Comparison of ENCODE assay signal across 20 cellular contexts in the genomic region with DNA sequence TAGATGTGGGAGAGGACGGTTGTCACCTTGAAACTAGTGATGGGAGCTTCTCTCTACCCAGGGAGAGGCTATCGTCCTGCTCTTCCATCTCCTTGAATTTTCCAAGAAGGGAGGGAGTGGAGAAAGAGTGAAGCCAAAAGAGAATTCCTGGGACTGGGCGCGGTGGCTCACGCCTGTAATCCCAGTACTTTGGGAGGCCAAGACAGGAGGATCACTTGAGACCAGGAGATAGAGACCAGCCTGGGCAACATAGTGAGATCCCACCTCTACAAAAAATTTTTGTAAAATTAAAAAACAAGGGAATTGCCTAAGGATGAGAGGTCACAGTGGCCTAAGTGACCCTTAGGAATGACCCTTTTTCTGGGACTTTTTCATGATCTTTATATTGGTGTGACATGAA. TPM values are rescaled to one million over a fixed set of nuclear protein-coding genes. Genes with fewer than 3 reads are reported as not detected.
DNase-seq lines count a peak whose midpoint lies in the region; ATAC-seq, FAIRE-seq and TF ChIP-seq lines count a peak whose summit lies in the region.
"Had no signal": no experiment of that assay in that cellular context is flagged by ENCODE, and none has a peak within 500 bp of the region (broad histone marks: within the 10 kb centered on the region; RNA-seq: fewer than 3 reads in every experiment).

No MANE protein-coding gene starts in this region.

- H3K36me3 ChIP-seq in IMR-90 (ENCODE audit: control insufficient read depth, insufficient read depth, low read length) (no peaks in the 10 kb centered on the region), astrocyte (ENCODE audit: insufficient read depth, low read length) (no peaks in the 10 kb centered on the region), parathyroid adenoma (ENCODE audit: control insufficient read depth, insufficient read depth, low read length) (no peaks in the 10 kb centered on the region)
- H3K36me3 ChIP-seq: HAP-1 had no signal

- H3K27me3 ChIP-seq in IMR-90 (ENCODE audit: control insufficient read depth, insufficient read depth, low read length), result no peaks in the 10 kb centered on the region; the same call in 1 of the 2 replicates
- H3K27me3 ChIP-seq in astrocyte (ENCODE audit: insufficient read depth, low read length), result no peaks in the 10 kb centered on the region
- H3K27me3 ChIP-seq in parathyroid adenoma (ENCODE audit: control insufficient read depth, insufficient read depth, low read length), result no peaks in the 10 kb centered on the region

- BruUV-seq in IMR-90 (replicated peaks; lab: Mats Ljungman, UMichigan), result no TSS peak

- H3K36me3 Mint-ChIP-seq in activated naive CD4-positive, alpha-beta T cell treated with anti-CD3 and anti-CD28 coated beads for 36 hours (ENCODE audit: low read depth), result no peaks in the 10 kb centered on the region
- peaks cover 2% of the 10 kb centered on the region for H3K36me3 Mint-ChIP-seq in astrocyte (ENCODE audit: low read depth, unreplicated experiment)
- H3K36me3 Mint-ChIP-seq: CD4-positive, alpha-beta memory T cell had no signal

- H3K23ac ChIP-seq in IMR-90 (ENCODE audit: low read depth, low read length), result no peak overlapping the region

- H3K4me3 ChIP-seq in IMR-90 (ENCODE audit: insufficient read depth, low read depth, low read length) (no peak overlapping the region), astrocyte (ENCODE audit: insufficient read depth, low read depth, low read length) (no peak overlapping the region), parathyroid adenoma (ENCODE audit: low read depth, low read length) (no peak overlapping the region)
- H3K4me3 ChIP-seq: HAP-1 had no signal

- H3K27ac ChIP-seq in IMR-90 (ENCODE audit: insufficient read depth, low read length) (no peak overlapping the region), astrocyte (ENCODE audit: low read depth, low read length) (no peak overlapping the region), parathyroid adenoma (peak overlapping the region; percentile 33)

- 0 out of 2 replicates have a peak overlapping the region, but pooled peaks have one; percentile 29 for H3K4ac ChIP-seq in IMR-90 (ENCODE audit: low read depth, low read length)

- no peak overlapping the region for H2BK5ac ChIP-seq in IMR-90 (ENCODE audit: low read depth, low read length, poor library complexity, severe bottlenecking)

- no peak overlapping the region for H3K9ac ChIP-seq in IMR-90 (ENCODE audit: low read depth, low read length)
- H3K9ac ChIP-seq in astrocyte (ENCODE audit: low read length), result no peak overlapping the region
- H3K9ac ChIP-seq in parathyroid adenoma, result no peak overlapping the region

- intact Hi-C loops in activated naive CD4-positive, alpha-beta T cell treated with anti-CD3 and anti-CD28 coated beads for 36 hours (cut with micrococcal nuclease), result no loop called here
- intact Hi-C loops in IMR-90 (cut with micrococcal nuclease), result loop anchor here (10.0 kb wide), 1 partner anchor 390 kb away; no protein-coding TSS in a partner anchor

- TF ChIP-seq POLR2A in IMR-90 (IDR thresholded peaks at IDR 0.05; ENCODE audit: low read depth, low read length), result no peak

- no peak overlapping the region for H3K14ac ChIP-seq in IMR-90 (replicated peaks; ENCODE audit: low read depth, low read length)

- peak overlapping the region; percentile 62; the same call in 1 of the 2 replicates for H2BK120ac ChIP-seq in IMR-90 (ENCODE audit: low read depth, low read length)

- no peak overlapping the region for H2BK15ac ChIP-seq in IMR-90 (ENCODE audit: low read depth, low read length)

- H3K4me1 ChIP-seq in IMR-90 (ENCODE audit: control insufficient read depth, insufficient read depth, low read length) (peaks cover 3% of the 10 kb centered on the region; the same call in 1 of the 2 replicates), astrocyte (ENCODE audit: insufficient read depth, low read length) (no peaks in the 10 kb centered on the region), parathyroid adenoma (peaks cover 4% of the 10 kb centered on the region)

- H3K27me3 Mint-ChIP-seq in activated naive CD4-positive, alpha-beta T cell treated with anti-CD3 and anti-CD28 coated beads for 36 hours (ENCODE audit: low read depth), result no peaks in the 10 kb centered on the region
- H3K27me3 Mint-ChIP-seq in astrocyte (ENCODE audit: low read depth, unreplicated experiment), result peaks cover 14% of the 10 kb centered on the region
- H3K27me3 Mint-ChIP-seq: CD4-positive, alpha-beta memory T cell had no signal

- no peak overlapping the region for H4K5ac ChIP-seq in IMR-90 (ENCODE audit: low read depth, low read length)

- ATAC-seq in IMR-90 (ENCODE audit: low read depth), result no peak
- ATAC-seq in HG03342 (IDR thresholded peaks at IDR 0.05; ENCODE audit: unreplicated experiment), result no peak

- H3K27ac Mint-ChIP-seq in activated naive CD4-positive, alpha-beta T cell treated with anti-CD3 and anti-CD28 coated beads for 36 hours, result peak overlapping the region; percentile 37
- peak overlapping the region; percentile 43 for H3K27ac Mint-ChIP-seq in astrocyte (ENCODE audit: unreplicated experiment)

- 0 out of 4 replicates have a peak overlapping the region, but pooled peaks of 1 of the 2 experiments have one; percentile 52 for H4K8ac ChIP-seq in IMR-90 (ENCODE audit: low read depth in 2 of 2, low read length in 2 of 2)

- no peaks in the 10 kb centered on the region for H3K79me1 ChIP-seq in IMR-90 (ENCODE audit: low read depth in 1 of 2, low read length in 2 of 2)

- POLR2A ChIA-PET in IMR-90 (lab: Charles Lee; ENCODE audit: unreplicated experiment), result no interaction called here

- no peaks in the 10 kb centered on the region; the same call in 1 of the 2 replicates for H3K9me1 ChIP-seq in IMR-90 (ENCODE audit: insufficient read depth, low read length)

- H3K4me2 ChIP-seq in IMR-90 (ENCODE audit: low read depth, low read length), result no peak overlapping the region
- no peak overlapping the region for H3K4me2 ChIP-seq in astrocyte (ENCODE audit: low read length)
- peak overlapping the region; percentile 40 for H3K4me2 ChIP-seq in parathyroid adenoma (ENCODE audit: low read length)

- H4K91ac ChIP-seq in IMR-90 (ENCODE audit: insufficient read depth, low read depth, low read length), result peak overlapping the region; percentile 66

- CTCF ChIA-PET in activated naive CD4-positive, alpha-beta T cell treated with anti-CD3 and anti-CD28 coated beads for 36 hours (lab: Charles Lee), result interaction anchor here (3.8 kb wide), 1 partner anchor 90 kb away, joined by 29 read pairs; the partner anchor contains the start of gene GGT7
- CTCF ChIA-PET in IMR-90 (lab: Yijun Ruan, JAX), result no interaction called here

- no peak overlapping the region for H3K18ac ChIP-seq in IMR-90 (ENCODE audit: low read depth, low read length)

- H3K79me2 ChIP-seq in astrocyte (ENCODE audit: insufficient read depth, low read length) (no peaks in the 10 kb centered on the region), parathyroid adenoma (no peaks in the 10 kb centered on the region)

- TF ChIP-seq RAD21 in IMR-90 (IDR thresholded peaks at IDR 0.05; ENCODE audit: low read length), result no peak

- H3K4me1 Mint-ChIP-seq in activated naive CD4-positive, alpha-beta T cell treated with anti-CD3 and anti-CD28 coated beads for 36 hours (ENCODE audit: low read depth), result peaks cover 6% of the 10 kb centered on the region
- no peaks in the 10 kb centered on the region for H3K4me1 Mint-ChIP-seq in astrocyte (ENCODE audit: low read depth, unreplicated experiment)

- no peak overlapping the region for H3K4me3 Mint-ChIP-seq in activated naive CD4-positive, alpha-beta T cell treated with anti-CD3 and anti-CD28 coated beads for 36 hours
- no peak overlapping the region for H3K4me3 Mint-ChIP-seq in astrocyte (ENCODE audit: unreplicated experiment)
- H3K4me3 Mint-ChIP-seq: CD4-positive, alpha-beta memory T cell had no signal

- H2AK9ac ChIP-seq in IMR-90 (replicated peaks; ENCODE audit: low read depth, low read length, poor library complexity), result no peak overlapping the region

- no peak overlapping the region for H2AK5ac ChIP-seq in IMR-90 (ENCODE audit: low read depth, low read length)

- in situ Hi-C loops in IMR-90 (cut with MboI; ENCODE audit: low sequenced_read_pairs), result no loop called here

- DNase-seq in activated naive CD4-positive, alpha-beta T cell treated with anti-CD3 and anti-CD28 coated beads for 36 hours, result no peak
- no peak for DNase-seq in activated naive CD4-positive, alpha-beta T cell (lab: John Stamatoyannopoulos, UW)
- DNase-seq in IMR-90 (no peak), astrocyte (ENCODE audit: low read depth) (no peak), 8988T (no peak)
- DNase-seq: C1 segment of cervical spinal cord; Calu3; CD4-positive, alpha-beta memory T cell; COR-L47; DMS53; GF-D8; GOT3 had no signal

- no peaks in the 10 kb centered on the region for H4K20me1 ChIP-seq in IMR-90 (ENCODE audit: insufficient read depth, low read length)
- no peaks in the 10 kb centered on the region for H4K20me1 ChIP-seq in astrocyte (ENCODE audit: insufficient read depth, low read length)

- FAIRE-seq in astrocyte (lab: Jason Lieb, UNC), result no peak
- FAIRE-seq: GM12891, GM18507, H54 had no signal

- dilution Hi-C loops in IMR-90 (cut with HindIII; ENCODE audit: low sequenced_read_pairs, unreplicated experiment), result no loop called here

- 100% methylated on average over 2 of the region's 5 CpGs; no CpG with 5 or more reads in 1 of the 2 experiments for WGBS in IMR-90 (ENCODE audit: extremely low coverage in 2 of 2, insufficient read length in 1 of 2), 2 experiments

- no peak overlapping the region for H2BK20ac ChIP-seq in IMR-90 (ENCODE audit: low read depth, low read length)

- H2AFZ ChIP-seq in IMR-90 (replicated peaks; ENCODE audit: low read length, poor library complexity) (no peak overlapping the region), astrocyte (ENCODE audit: low read depth, low read length) (no peak overlapping the region), parathyroid adenoma (peak overlapping the region; percentile 13)

- no peaks in the 10 kb centered on the region for H3K9me3 Mint-ChIP-seq in activated naive CD4-positive, alpha-beta T cell treated with anti-CD3 and anti-CD28 coated beads for 36 hours
- peaks cover 1% of the 10 kb centered on the region for H3K9me3 Mint-ChIP-seq in astrocyte (ENCODE audit: unreplicated experiment)
- H3K9me3 Mint-ChIP-seq: CD4-positive, alpha-beta memory T cell had no signal

- H3K56ac ChIP-seq in IMR-90 (ENCODE audit: extremely low read depth, insufficient read depth, low read length), result no peak overlapping the region

- no peaks in the 10 kb centered on the region for H3K9me3 ChIP-seq in IMR-90 (ENCODE audit: control insufficient read depth, insufficient read depth, low read length)
- H3K9me3 ChIP-seq in astrocyte (ENCODE audit: insufficient read depth, low read depth, low read length), result no peaks in the 10 kb centered on the region
- H3K9me3 ChIP-seq in parathyroid adenoma (ENCODE audit: control insufficient read depth, low read length), result no peaks in the 10 kb centered on the region
- H3K9me3 ChIP-seq: HAP-1 had no signal

- TF ChIP-seq CTCF in IMR-90 (conservative IDR thresholded peaks at IDR 0.05; ENCODE audit: low read depth, low read length) (no peak), astrocyte (IDR thresholded peaks at IDR 0.05; ENCODE audit: insufficient read depth, low read depth, low read length) (no peak), parathyroid adenoma (IDR thresholded peaks at IDR 0.05) (no peak)

RNA-seq across cellular contexts. Expression of gene MYH7B, which starts 8.8 kb away (rescaled TPM):
- under 1 TPM; 0.20 to 0.86 TPM for total RNA-seq in activated naive CD4-positive, alpha-beta T cell treated with anti-CD3 and anti-CD28 coated beads for 36 hours
- total RNA-seq in IMR-90 (2012; rRNA removed) (not detected in 2 replicates), astrocyte (0.05 and 0.11 TPM in 2 replicates)
- polyA plus RNA-seq in IMR-90 (2012; rRNA removed), result 0.09 and 0.10 TPM in 2 replicates
- 0.02 and 0.18 TPM in 2 replicates for polyA plus RNA-seq in IMR-90 (2012; cell fraction: cytosol; rRNA removed)
- 0.53 and 1.1 TPM in 2 replicates for polyA plus RNA-seq in IMR-90 (2012; cell fraction: nucleus; rRNA removed; ENCODE audit: low replicate concordance)
- total RNA-seq: A172, Daoy had no signal

RNA-seq across cellular contexts. Expression of gene GSS, which starts 8.9 kb away (rescaled TPM):
- total RNA-seq in activated naive CD4-positive, alpha-beta T cell treated with anti-CD3 and anti-CD28 coated beads for 36 hours, result 10 to 100 TPM; 84.3 to 86.0 TPM
- total RNA-seq in IMR-90 (2012; rRNA removed), result 70.5 and 90.0 TPM in 2 replicates
- polyA plus RNA-seq in IMR-90 (2012; rRNA removed), result 70.3 and 73.7 TPM in 2 replicates
- polyA plus RNA-seq in IMR-90 (2012; cell fraction: cytosol; rRNA removed), result 64.9 and 72.0 TPM in 2 replicates
- 217 and 248 TPM in 2 replicates for polyA plus RNA-seq in IMR-90 (2012; cell fraction: nucleus; rRNA removed; ENCODE audit: low replicate concordance)
- 44.6 and 46.4 TPM in 2 replicates for total RNA-seq in astrocyte
